12 cellular contexts compared by ENCODE assay signal in genomic region chr16:75093598-75094540, GRCh38. TPM values are rescaled to one million over a fixed set of nuclear protein-coding genes. Genes with fewer than 3 reads are reported as not detected.
DNase-seq lines count a peak whose midpoint lies in the region; ATAC-seq and TF ChIP-seq lines count a peak whose summit lies in the region.
"Had no signal": no experiment of that assay in that cellular context is flagged by ENCODE, and none has a peak within 500 bp of the region (broad histone marks: within the 10 kb centered on the region; RNA-seq: fewer than 3 reads in every experiment).

No MANE protein-coding gene starts in this region.

- H4K8ac ChIP-seq in H9 (replicated peaks; ENCODE audit: insufficient read length, low read depth, low read length) = no peak overlapping the region
- no peak overlapping the region for H4K8ac ChIP-seq in trophoblast cell (ENCODE audit: low read depth, low read length)

- ATAC-seq in GM21825 (IDR thresholded peaks at IDR 0.05; ENCODE audit: unreplicated experiment) = no peak
- no peak for ATAC-seq in activated T-cell treated with anti-CD3 and anti-CD28 coated beads, Interleukin-2, amount 50 U/mL, for 4 hours

- H3K4me3 ChIP-seq in BLaER1 (no peak overlapping the region), endodermal cell (ENCODE audit: low read length) (no peak overlapping the region), trophoblast cell (ENCODE audit: low read depth, low read length) (no peak overlapping the region)

- H3K36me3 ChIP-seq in BLaER1 = peaks cover 65% of the 10 kb centered on the region
- peaks cover 5% of the 10 kb centered on the region for H3K36me3 ChIP-seq in endodermal cell (ENCODE audit: control insufficient read depth, insufficient read depth, low read length)
- H3K36me3 ChIP-seq in trophoblast cell (ENCODE audit: control insufficient read depth in 1 of 2, insufficient read depth in 2 of 2, low read length in 2 of 2) = peaks cover 10 to 12% of the 10 kb centered on the region in 2 experiments

- H4K12ac ChIP-seq in trophoblast cell (ENCODE audit: low read depth, low read length) = no peak overlapping the region

- H3K27ac Mint-ChIP-seq in H9 = peak overlapping the region; percentile 5 to 94 (median 85); a peak in 4 of 7 replicates
- H3K27ac Mint-ChIP-seq in endodermal cell = peak overlapping the region; percentile 30

- no peak overlapping the region for H3K56ac ChIP-seq in H9 (ENCODE audit: insufficient read length, low read depth, low read length)

- H3K27me3 Mint-ChIP-seq in H9 (ENCODE audit: low read depth) (no peaks in the 10 kb centered on the region), endodermal cell (ENCODE audit: insufficient read depth) (no peaks in the 10 kb centered on the region)
- no peaks in the 10 kb centered on the region for H3K27me3 Mint-ChIP-seq in activated T-cell treated with anti-CD3 and anti-CD28 coated beads, Interleukin-2, amount 50 U/mL, for 4 hours (ENCODE audit: low read depth)

- H3K27ac ChIP-seq in BLaER1 (peak overlapping the region; percentile 88), H9 (ENCODE audit: insufficient read length, low read depth, low read length) (no peak overlapping the region), endodermal cell (ENCODE audit: low read depth, low read length) (no peak overlapping the region), trophoblast cell (ENCODE audit: low read depth, low read length) (no peak overlapping the region)

- peaks cover 99% of the 10 kb centered on the region for H3K4me1 ChIP-seq in BLaER1
- H3K4me1 ChIP-seq in H9 (ENCODE audit: insufficient read depth, low read length) = peaks cover 13% of the 10 kb centered on the region; the same call in 1 of the 2 replicates
- H3K4me1 ChIP-seq in endodermal cell (ENCODE audit: control insufficient read depth, insufficient read depth, low read length) = peaks cover 13% of the 10 kb centered on the region
- peaks cover 34 to 53% of the 10 kb centered on the region in 2 experiments for H3K4me1 ChIP-seq in trophoblast cell (ENCODE audit: control insufficient read depth in 1 of 2, insufficient read depth in 2 of 2, low read length in 2 of 2)

- H3K23ac ChIP-seq in H9 (ENCODE audit: insufficient read length, low read depth, low read length) = no peak overlapping the region
- no peak overlapping the region for H3K23ac ChIP-seq in trophoblast cell (ENCODE audit: low read length)

- no peak overlapping the region for H2AK5ac ChIP-seq in H9 (ENCODE audit: insufficient read length, low read length)
- H2AK5ac ChIP-seq in trophoblast cell (ENCODE audit: low read length) = peak overlapping the region; percentile 24

- H3K9me3 ChIP-seq in BLaER1 (no peaks in the 10 kb centered on the region), H9 (ENCODE audit: control insufficient read depth, low read depth, low read length) (no peaks in the 10 kb centered on the region), endodermal cell (ENCODE audit: control insufficient read depth, low read length) (no peaks in the 10 kb centered on the region), trophoblast cell (ENCODE audit: insufficient read depth, low read depth, low read length) (peaks cover 2% of the 10 kb centered on the region)

- H3K79me1 ChIP-seq in H9 (ENCODE audit: insufficient read depth, low read depth, low read length, poor library complexity, severe bottlenecking) = no peaks in the 10 kb centered on the region
- H3K79me1 ChIP-seq in trophoblast cell (ENCODE audit: low read length) = peaks cover 21% of the 10 kb centered on the region

- H3K9me3 Mint-ChIP-seq in H9 (no peaks in the 10 kb centered on the region), endodermal cell (no peaks in the 10 kb centered on the region)
- no peaks in the 10 kb centered on the region for H3K9me3 Mint-ChIP-seq in activated T-cell treated with anti-CD3 and anti-CD28 coated beads, Interleukin-2, amount 50 U/mL, for 4 hours

- H3K9ac ChIP-seq in BLaER1 (no peak overlapping the region), H9 (ENCODE audit: extremely low read depth, insufficient read length, low read length) (no peak overlapping the region), endodermal cell (ENCODE audit: extremely low read depth, low read length, poor library complexity, severe bottlenecking) (no peak overlapping the region), trophoblast cell (ENCODE audit: low read length) (no peak overlapping the region)

- no peaks in the 10 kb centered on the region for H3K23me2 ChIP-seq in H9 (ENCODE audit: insufficient read length, low read depth, low read length, poor library complexity, severe bottlenecking)

- H2BK120ac ChIP-seq in H9 (ENCODE audit: low read depth, low read length, poor library complexity, severe bottlenecking) (no peak overlapping the region), trophoblast cell (ENCODE audit: insufficient read depth, low read length, poor library complexity) (peak overlapping the region; percentile 25)

- H3K36me3 Mint-ChIP-seq in H9 (ENCODE audit: insufficient read depth in 1 of 3, low read depth in 3 of 3) = peaks cover 2 to 17% (median 7%) of the 10 kb centered on the region in 3 experiments; a peak in 5 of 7 replicates
- H3K36me3 Mint-ChIP-seq in endodermal cell (ENCODE audit: low read depth) = no peaks in the 10 kb centered on the region
- no peaks in the 10 kb centered on the region for H3K36me3 Mint-ChIP-seq in activated T-cell treated with anti-CD3 and anti-CD28 coated beads, Interleukin-2, amount 50 U/mL, for 4 hours (ENCODE audit: insufficient read depth)

- no peak overlapping the region for H3T11ph ChIP-seq in H9 (ENCODE audit: low read length)

- H4K20me1 ChIP-seq in BLaER1 = peaks cover 100% of the 10 kb centered on the region
- peaks cover 3% of the 10 kb centered on the region for H4K20me1 ChIP-seq in H9 (ENCODE audit: control insufficient read depth, insufficient read depth, insufficient read length)

- no peak overlapping the region for H2BK15ac ChIP-seq in H9 (ENCODE audit: low read depth, low read length)

- H3K27me3 ChIP-seq in BLaER1 (no peaks in the 10 kb centered on the region), H9 (ENCODE audit: insufficient read depth, low read length) (no peaks in the 10 kb centered on the region), endodermal cell (ENCODE audit: control insufficient read depth, insufficient read depth, low read length, poor library complexity, severe bottlenecking) (no peaks in the 10 kb centered on the region), trophoblast cell (ENCODE audit: insufficient read depth, low read length) (no peaks in the 10 kb centered on the region)

- H3K79me2 ChIP-seq in H9 (ENCODE audit: insufficient read depth, low read length) (no peaks in the 10 kb centered on the region), trophoblast cell (ENCODE audit: control insufficient read depth, insufficient read depth, low read length, poor library complexity) (peaks cover 12% of the 10 kb centered on the region)

- no peak overlapping the region for H2AFZ ChIP-seq in H9 (ENCODE audit: low read length)
- H2AFZ ChIP-seq in trophoblast cell (ENCODE audit: insufficient read depth, low read length, poor library complexity) = no peak overlapping the region

- H3K18ac ChIP-seq in H9 (ENCODE audit: insufficient read length, low read depth, low read length) (no peak overlapping the region), trophoblast cell (ENCODE audit: low read length) (peak overlapping the region; percentile 33)

- no peak overlapping the region for H3K4me3 Mint-ChIP-seq in H9
- H3K4me3 Mint-ChIP-seq in endodermal cell = no peak overlapping the region
- H3K4me3 Mint-ChIP-seq in activated T-cell treated with anti-CD3 and anti-CD28 coated beads, Interleukin-2, amount 50 U/mL, for 4 hours = no peak overlapping the region

- H2BK12ac ChIP-seq in H9 (ENCODE audit: insufficient read length, low read depth, low read length) (no peak overlapping the region), trophoblast cell (ENCODE audit: low read length) (no peak overlapping the region)

- H2BK20ac ChIP-seq in H9 (ENCODE audit: low read depth, low read length, poor library complexity, severe bottlenecking) = no peak overlapping the region

- H3K4ac ChIP-seq in H9 (ENCODE audit: low read depth, low read length) (no peak overlapping the region), trophoblast cell (ENCODE audit: low read depth, low read length) (no peak overlapping the region)

- no peak overlapping the region for H4K5ac ChIP-seq in H9 (ENCODE audit: insufficient read length, low read depth, low read length)

- H3K4me1 Mint-ChIP-seq in H9 = peaks cover 46 to 69% of the 10 kb centered on the region in 2 experiments
- H3K4me1 Mint-ChIP-seq in endodermal cell = peaks cover 29% of the 10 kb centered on the region
- peaks cover 20% of the 10 kb centered on the region for H3K4me1 Mint-ChIP-seq in activated T-cell treated with anti-CD3 and anti-CD28 coated beads, Interleukin-2, amount 50 U/mL, for 4 hours (ENCODE audit: low read depth)

- H3K14ac ChIP-seq in H9 (ENCODE audit: insufficient read depth, low read length) (no peak overlapping the region), trophoblast cell (ENCODE audit: low read length) (no peak overlapping the region)

- H4K91ac ChIP-seq in H9 (ENCODE audit: insufficient read length, low read depth, low read length) (no peak overlapping the region), trophoblast cell (ENCODE audit: low read depth, low read length) (peak overlapping the region; percentile 6)

- H2BK5ac ChIP-seq in H9 (ENCODE audit: insufficient read length, low read length) = no peak overlapping the region
- peak overlapping the region; percentile 3 for H2BK5ac ChIP-seq in trophoblast cell (ENCODE audit: low read depth, low read length, poor library complexity)

- peak overlapping the region; percentile 89 for H3K4me2 ChIP-seq in BLaER1
- H3K4me2 ChIP-seq in H9 (ENCODE audit: insufficient read depth, insufficient read length, low read length) = no peak overlapping the region
- H3K4me2 ChIP-seq in trophoblast cell (ENCODE audit: low read length) = no peak overlapping the region

- whole genome bisulfite sequencing in H9 (ENCODE audit: extremely low coverage, insufficient read length, low lambda C conversion rate) = no CpG with 5 or more reads among the region's 23 CpGs
- 96 to 97% methylated on average over 15 to 23 of the region's 23 CpGs for whole genome bisulfite sequencing in endodermal cell (ENCODE audit: insufficient coverage in 1 of 2, insufficient read length in 1 of 2), 2 experiments
- WGBS in trophoblast cell (ENCODE audit: extremely low coverage, insufficient coverage, insufficient read length) = no CpG with 5 or more reads among the region's 23 CpGs

- DNase-seq in H9 (no peak), endodermal cell (no peak), trophoblast cell (peak; percentile 82 to 89), NCI-H526 (lab: John Stamatoyannopoulos, UW) (no peak)
- no peak for DNase-seq in activated T-cell treated with anti-CD3 and anti-CD28 coated beads, Interleukin-2, amount 50 U/mL, for 4 hours
- DNase-seq: COR-L47; HCEC 1CT; NCI-H187; NK-92 treated with Interleukin-12 subunit alpha and Interleukin-12 subunit beta, amount 100 ng/mL, for 24 hours; SHP77 had no signal

- TF ChIP-seq CTCF in H9 (conservative IDR thresholded peaks at IDR 0.05) (no peak), endodermal cell (conservative IDR thresholded peaks at IDR 0.05) (no peak)

RNA-seq across cellular contexts. Expression of gene LDHD, which starts 22.7 kb away (rescaled TPM):
- 14.5 and 14.7 TPM in 2 replicates for total RNA-seq in H9 (2021)
- 1 to 10 TPM; 1.4 to 4.3 TPM for total RNA-seq in endodermal cell
- 1.3 TPM for polyA plus RNA-seq in endodermal cell (2013, experiment 1 of 2)
- 0.70 TPM for polyA plus RNA-seq in endodermal cell (2013, experiment 2 of 2)
- 0.08 and 0.15 TPM in 2 replicates for polyA plus RNA-seq in trophoblast cell (2013)
- total RNA-seq in activated T-cell treated with anti-CD3 and anti-CD28 coated beads, Interleukin-2, amount 50 U/mL, for 4 hours = under 1 TPM in 1 of 3 donors, not detected in 2; 0.11 TPM

RNA-seq across cellular contexts. Expression of gene ZFP1, which starts 54.5 kb away (rescaled TPM):
- total RNA-seq in H9 (2021) (13.7 and 15.3 TPM in 2 replicates), endodermal cell (10 to 100 TPM; 10.4 to 13.3 TPM)
- 29.0 TPM for polyA plus RNA-seq in endodermal cell (2013, experiment 1 of 2)
- polyA plus RNA-seq in endodermal cell (2013, experiment 2 of 2) = 24.5 TPM
- 8.6 and 8.7 TPM in 2 replicates for polyA plus RNA-seq in trophoblast cell (2013)
- total RNA-seq in activated T-cell treated with anti-CD3 and anti-CD28 coated beads, Interleukin-2, amount 50 U/mL, for 4 hours = 10 to 100 TPM; 11.5 to 13.4 (median 13.4) TPM

Comparison
In these comparisons a context has a peak if more than half of its experiments do, and no peak if none do; other contexts are left out.
1. DNase-seq: peak in trophoblast cell (2 of 2); none in H9 (single experiment), endodermal cell (single experiment), NCI-H526 (0 of 2) and activated T-cell treated with anti-CD3 and anti-CD28 coated beads, Interleukin-2, amount 50 U/mL, for 4 hours (single experiment).